19 cellular contexts compared by ENCODE assay signal in genomic region chr7:143987513-143987912, GRCh38. TPM values are rescaled to one million over a fixed set of nuclear protein-coding genes. Genes with fewer than 3 reads are reported as not detected.
DNase-seq lines count a peak whose midpoint lies in the region; ATAC-seq and TF ChIP-seq lines count a peak whose summit lies in the region.
"Had no signal": no experiment of that assay in that cellular context is flagged by ENCODE, and none has a peak within 500 bp of the region (broad histone marks: within the 10 kb centered on the region; RNA-seq: fewer than 3 reads in every experiment).

No MANE protein-coding gene starts in this region.

- no peak for TF ChIP-seq EP300 in tibial nerve (IDR thresholded peaks at IDR 0.05)

- no peaks in the 10 kb centered on the region for H3K9me3 ChIP-seq in CD8-positive, alpha-beta T cell (ENCODE audit: low read length)
- H3K9me3 ChIP-seq in tibial nerve (peaks cover 0 to 16% (median 0%) of the 10 kb centered on the region in 4 donors), body of pancreas (no peaks in the 10 kb centered on the region), mucosa of descending colon (no peaks in the 10 kb centered on the region)
- H3K9me3 ChIP-seq: esophagus muscularis mucosa, thyroid gland had no signal

- H3K4me1 Mint-ChIP-seq in CD8-positive, alpha-beta T cell (ENCODE audit: low read depth), result peaks cover 15% of the 10 kb centered on the region
- peaks cover 8% of the 10 kb centered on the region for H3K4me1 Mint-ChIP-seq in T-helper 2 cell treated with Interferon-gamma antibody and Interleukin-4, amounts not matched to agents 5 μg/mL and 100 μg/mL, for 36 hours (ENCODE audit: low read depth)
- H3K4me1 Mint-ChIP-seq: nephron progenitor cell had no signal

- TF ChIP-seq CTCF in CD8-positive, alpha-beta T cell (IDR thresholded peaks at IDR 0.05), result no peak
- TF ChIP-seq CTCF in tibial nerve (IDR thresholded peaks at IDR 0.05) (no peak), body of pancreas (IDR thresholded peaks at IDR 0.05) (no peak), mucosa of descending colon (IDR thresholded peaks at IDR 0.05) (no peak)

- intact Hi-C loops in CD8-positive, alpha-beta T cell (cut with DNase I, micrococcal nuclease), result no loop called here
- intact Hi-C loops in body of pancreas (cut with DNase I), result no loop called here
- intact Hi-C loops in mucosa of descending colon (cut with DNase I, micrococcal nuclease), result no loop called here

- H3K27ac ChIP-seq in CD8-positive, alpha-beta T cell (ENCODE audit: low read depth, low read length), result no peak overlapping the region
- H3K27ac ChIP-seq in tibial nerve (no peak overlapping the region), body of pancreas (no peak overlapping the region)
- H3K27ac ChIP-seq: coronary artery, esophagus muscularis mucosa, thyroid gland had no signal

- H3K4me1 ChIP-seq in CD8-positive, alpha-beta T cell (ENCODE audit: insufficient read depth, low read length), result peaks cover 6% of the 10 kb centered on the region
- H3K4me1 ChIP-seq in tibial nerve, result peaks cover 0 to 10% (median 0%) of the 10 kb centered on the region in 4 donors
- H3K4me1 ChIP-seq in body of pancreas, result no peaks in the 10 kb centered on the region
- H3K4me1 ChIP-seq in mucosa of descending colon (ENCODE audit: low read depth), result no peaks in the 10 kb centered on the region
- H3K4me1 ChIP-seq: thyroid gland had no signal

- no peak for ATAC-seq in CD8-positive, alpha-beta T cell
- ATAC-seq in GM18519 (IDR thresholded peaks at IDR 0.05; ENCODE audit: low FRiP score, unreplicated experiment) (peak; percentile 57), HG02798 (IDR thresholded peaks at IDR 0.05; ENCODE audit: poor library complexity, unreplicated experiment) (peak; percentile 59), body of pancreas (no peak), mucosa of descending colon (no peak)
- ATAC-seq: left ventricle myocardium superior had no signal

- no peaks in the 10 kb centered on the region for H3K27me3 ChIP-seq in CD8-positive, alpha-beta T cell (ENCODE audit: insufficient read depth, low read length)
- H3K27me3 ChIP-seq in tibial nerve (no peaks in the 10 kb centered on the region), body of pancreas (no peaks in the 10 kb centered on the region)
- H3K27me3 ChIP-seq: esophagus muscularis mucosa, thyroid gland had no signal

- peaks cover 8% of the 10 kb centered on the region for H3K9me3 Mint-ChIP-seq in CD8-positive, alpha-beta T cell
- H3K9me3 Mint-ChIP-seq in T-helper 2 cell treated with Interferon-gamma antibody and Interleukin-4, amounts not matched to agents 5 μg/mL and 100 μg/mL, for 36 hours, result peaks cover 10% of the 10 kb centered on the region

- no peak for TF ChIP-seq POLR2A in tibial nerve (IDR thresholded peaks at IDR 0.05)
- no peak for TF ChIP-seq POLR2A in body of pancreas (IDR thresholded peaks at IDR 0.05)

- no peaks in the 10 kb centered on the region for H3K27me3 Mint-ChIP-seq in CD8-positive, alpha-beta T cell (ENCODE audit: low read depth)
- H3K27me3 Mint-ChIP-seq in T-helper 2 cell treated with Interferon-gamma antibody and Interleukin-4, amounts not matched to agents 5 μg/mL and 100 μg/mL, for 36 hours (ENCODE audit: low read depth), result no peaks in the 10 kb centered on the region

- no peak for DNase-seq in CD8-positive, alpha-beta T cell
- DNase-seq in T-helper 2 cell treated with Interferon-gamma antibody and Interleukin-4, amounts not matched to agents 5 μg/mL and 100 μg/mL, for 36 hours (ENCODE audit: low spot score), result no peak
- DNase-seq in SHP77 treated with DMSO at 0.1 percent for 48 hours (lab: John Stamatoyannopoulos, UW) (no peak), tibial nerve (ENCODE audit: low spot score in 2 of 2) (no peak), body of pancreas (no peak), mucosa of descending colon (no peak)
- DNase-seq: activated CD8-positive, alpha-beta memory T cell treated with anti-CD3 and anti-CD28 coated beads, Interleukin-2, amount 50 U/mL, for 48 hours; DMS 273 treated with DMSO at 0.1 percent for 48 hours; HCEC 1CT; left ventricle myocardium superior; NCI-H1092 treated with DMSO at 0.1 percent for 48 hours; NCI-H2227 treated with DMSO at 0.1 percent for 48 hours; nephron progenitor cell; retina; thyroid gland had no signal

- peaks cover 5% of the 10 kb centered on the region for H3K36me3 Mint-ChIP-seq in CD8-positive, alpha-beta T cell
- no peaks in the 10 kb centered on the region for H3K36me3 Mint-ChIP-seq in T-helper 2 cell treated with Interferon-gamma antibody and Interleukin-4, amounts not matched to agents 5 μg/mL and 100 μg/mL, for 36 hours (ENCODE audit: low read depth)

- H3K4me3 ChIP-seq in CD8-positive, alpha-beta T cell (ENCODE audit: low read depth, low read length), result peak overlapping the region; percentile 8
- H3K4me3 ChIP-seq in tibial nerve (no peak overlapping the region), body of pancreas (no peak overlapping the region), mucosa of descending colon (no peak overlapping the region)
- H3K4me3 ChIP-seq: coronary artery, esophagus muscularis mucosa, thyroid gland had no signal

- H3K36me3 ChIP-seq in CD8-positive, alpha-beta T cell (ENCODE audit: insufficient read depth, low read length), result no peaks in the 10 kb centered on the region
- H3K36me3 ChIP-seq in tibial nerve (no peaks in the 10 kb centered on the region), body of pancreas (replicated peaks in 1 of 2; ENCODE audit: insufficient read depth in 1 of 2, low read depth in 2 of 2) (no peaks in the 10 kb centered on the region), mucosa of descending colon (ENCODE audit: low read depth) (no peaks in the 10 kb centered on the region)
- H3K36me3 ChIP-seq: esophagus muscularis mucosa, thyroid gland had no signal

- peak overlapping the region; percentile 49 for H3K27ac Mint-ChIP-seq in CD8-positive, alpha-beta T cell
- peak overlapping the region; percentile 17 for H3K27ac Mint-ChIP-seq in T-helper 2 cell treated with Interferon-gamma antibody and Interleukin-4, amounts not matched to agents 5 μg/mL and 100 μg/mL, for 36 hours
- H3K27ac Mint-ChIP-seq: nephron progenitor cell had no signal

- POLR2A ChIA-PET in CD8-positive, alpha-beta T cell (lab: Charles Lee), result no interaction called here

- H3K4me3 Mint-ChIP-seq in CD8-positive, alpha-beta T cell, result peak overlapping the region; percentile 45
- peak overlapping the region; percentile 42 for H3K4me3 Mint-ChIP-seq in T-helper 2 cell treated with Interferon-gamma antibody and Interleukin-4, amounts not matched to agents 5 μg/mL and 100 μg/mL, for 36 hours
- H3K4me3 Mint-ChIP-seq: nephron progenitor cell had no signal

- CTCF ChIA-PET in CD8-positive, alpha-beta T cell (lab: Charles Lee), result no interaction called here

RNA-seq across cellular contexts. Expression of gene OR6B1, which starts 12.6 kb away (rescaled TPM):
- total RNA-seq in CD8-positive, alpha-beta T cell, result not detected
- total RNA-seq in tibial nerve, result not detected
- not detected for total RNA-seq in body of pancreas
- total RNA-seq in mucosa of descending colon, result not detected
- total RNA-seq: esophagus muscularis mucosa, left ventricle myocardium superior, thyroid gland had no signal

RNA-seq across cellular contexts. Expression of gene OR2F1, which starts 32.9 kb away (rescaled TPM):
- total RNA-seq in CD8-positive, alpha-beta T cell, result not detected
- not detected for total RNA-seq in tibial nerve
- total RNA-seq in body of pancreas, result not detected
- total RNA-seq in mucosa of descending colon, result not detected
- total RNA-seq: esophagus muscularis mucosa, left ventricle myocardium superior, thyroid gland had no signal

RNA-seq across cellular contexts. Expression of gene OR2F2, which starts 52.5 kb away (rescaled TPM):
- not detected for total RNA-seq in CD8-positive, alpha-beta T cell
- total RNA-seq in tibial nerve, result not detected
- total RNA-seq in body of pancreas, result not detected
- total RNA-seq in mucosa of descending colon, result not detected
- total RNA-seq: esophagus muscularis mucosa, left ventricle myocardium superior, thyroid gland had no signal

Comparison
In these comparisons a context has a peak if more than half of its experiments do, and no peak if none do; other contexts are left out.
1. ATAC-seq: peak in GM18519 (single experiment) and HG02798 (single experiment); none in CD8-positive, alpha-beta T cell (single experiment), body of pancreas (single experiment) and mucosa of descending colon (single experiment).